Comparison of ENCODE assay signal across 10 cellular contexts in genomic region chr7:1052031-1052818, GRCh38. TPM values are rescaled to one million over a fixed set of nuclear protein-coding genes. Genes with fewer than 3 reads are reported as not detected.
DNase-seq lines count a peak whose midpoint lies in the region; ATAC-seq, FAIRE-seq and TF ChIP-seq lines count a peak whose summit lies in the region.
"Had no signal": no experiment of that assay in that cellular context is flagged by ENCODE, and none has a peak within 500 bp of the region (broad histone marks: within the 10 kb centered on the region; RNA-seq: fewer than 3 reads in every experiment).

No MANE protein-coding gene starts in this region.

- H3K4me1 Mint-ChIP-seq in activated T-helper 17 cell treated with anti-CD3 and anti-CD28 coated beads, Interleukin-2, amount 50 U/mL, for 72 hours = peaks cover 25% of the 10 kb centered on the region

- 38 to 56% methylated on average over 1 to 5 of the region's 20 CpGs for WGBS in gastroesophageal sphincter (ENCODE audit: low coverage in 1 of 2), 2 donors
- 62 to 70% (median 68%) methylated on average over 20 of the region's 20 CpGs for WGBS in ovary, 3 donors
- 51% methylated on average over 20 of the region's 20 CpGs for WGBS in urinary bladder

- no peak overlapping the region for H3K4me3 ChIP-seq in gastroesophageal sphincter
- no peak overlapping the region for H3K4me3 ChIP-seq in ovary
- no peak overlapping the region for H3K4me3 ChIP-seq in urinary bladder (ENCODE audit: low read depth, low read length)
- H3K4me3 ChIP-seq: smooth muscle cell had no signal

- H3K27ac Mint-ChIP-seq in activated T-helper 17 cell treated with anti-CD3 and anti-CD28 coated beads, Interleukin-2, amount 50 U/mL, for 72 hours = peak overlapping the region; percentile 61
- H3K27ac Mint-ChIP-seq: activated naive CD4-positive, alpha-beta T cell treated with anti-CD3 and anti-CD28 coated beads for 36 hours had no signal

- intact Hi-C loops in ovary (cut with DNase I) = no loop called here

- TF ChIP-seq CTCF in gastroesophageal sphincter (IDR thresholded peaks at IDR 0.05) (no peak), ovary (IDR thresholded peaks at IDR 0.05) (no peak)

- no peaks in the 10 kb centered on the region for H3K36me3 Mint-ChIP-seq in activated T-helper 17 cell treated with anti-CD3 and anti-CD28 coated beads, Interleukin-2, amount 50 U/mL, for 72 hours (ENCODE audit: low read depth)

- H3K27ac ChIP-seq in gastroesophageal sphincter (peak overlapping the region in 3 of 4 donors; percentile 76 to 79 (median 79)), ovary (peak overlapping the region; percentile 35 to 44), urinary bladder (ENCODE audit: low read depth) (peak overlapping the region; percentile 26)

- DNase-seq in ovary = no peak
- DNase-seq in frontal cortex (ENCODE audit: low spot score in 2 of 2) = no peak
- no peak for DNase-seq in SHP77 (lab: John Stamatoyannopoulos, UW)
- DNase-seq in kidney tubule cell (ENCODE audit: low spot score) = no peak
- DNase-seq: activated naive CD4-positive, alpha-beta T cell treated with anti-CD3 and anti-CD28 coated beads for 36 hours; NCI-H1694 had no signal

- TF ChIP-seq POLR2A in gastroesophageal sphincter (IDR thresholded peaks at IDR 0.05) = no peak
- no peak for TF ChIP-seq POLR2A in ovary (IDR thresholded peaks at IDR 0.05)

- H3K27me3 Mint-ChIP-seq in activated T-helper 17 cell treated with anti-CD3 and anti-CD28 coated beads, Interleukin-2, amount 50 U/mL, for 72 hours = no peaks in the 10 kb centered on the region

- ATAC-seq in activated T-helper 17 cell treated with anti-CD3 and anti-CD28 coated beads, Interleukin-2, amount 50 U/mL, for 72 hours (replicated peaks) = no peak
- no peak for ATAC-seq in gastroesophageal sphincter

- no peaks in the 10 kb centered on the region for H3K9me3 Mint-ChIP-seq in activated T-helper 17 cell treated with anti-CD3 and anti-CD28 coated beads, Interleukin-2, amount 50 U/mL, for 72 hours
- H3K9me3 Mint-ChIP-seq: activated naive CD4-positive, alpha-beta T cell treated with anti-CD3 and anti-CD28 coated beads for 36 hours had no signal

- H3K4me1 ChIP-seq in gastroesophageal sphincter = peaks cover 0 to 100% (median 60%) of the 10 kb centered on the region in 3 donors
- H3K4me1 ChIP-seq in ovary (ENCODE audit: insufficient read depth) = peaks cover 27% of the 10 kb centered on the region
- H3K4me1 ChIP-seq in urinary bladder (ENCODE audit: insufficient read depth) = peaks cover 1% of the 10 kb centered on the region

- FAIRE-seq in frontal cortex (lab: Jason Lieb, UNC) = no peak

- H3K4me3 Mint-ChIP-seq in activated T-helper 17 cell treated with anti-CD3 and anti-CD28 coated beads, Interleukin-2, amount 50 U/mL, for 72 hours = no peak overlapping the region
- H3K4me3 Mint-ChIP-seq: activated naive CD4-positive, alpha-beta T cell treated with anti-CD3 and anti-CD28 coated beads for 36 hours had no signal

- H3K27me3 ChIP-seq in gastroesophageal sphincter = no peaks in the 10 kb centered on the region
- H3K27me3 ChIP-seq in ovary = no peaks in the 10 kb centered on the region

- no peak for TF ChIP-seq EP300 in gastroesophageal sphincter (IDR thresholded peaks at IDR 0.05)
- TF ChIP-seq EP300 in ovary (IDR thresholded peaks at IDR 0.05) = no peak

- no peaks in the 10 kb centered on the region for H3K9me3 ChIP-seq in gastroesophageal sphincter
- H3K9me3 ChIP-seq in ovary = no peaks in the 10 kb centered on the region

- peaks cover 0 to 5% of the 10 kb centered on the region in 2 donors for H3K36me3 ChIP-seq in gastroesophageal sphincter
- no peaks in the 10 kb centered on the region for H3K36me3 ChIP-seq in ovary
- H3K36me3 ChIP-seq in urinary bladder (ENCODE audit: insufficient read depth) = no peaks in the 10 kb centered on the region

RNA-seq across cellular contexts. Expression of gene GPR146, which starts 7.9 kb away (rescaled TPM):
- 10 to 100 TPM in 1 of 2 donors, 1 to 10 TPM in 1; 2.0 to 14.9 TPM for total RNA-seq in activated T-helper 17 cell treated with anti-CD3 and anti-CD28 coated beads, Interleukin-2, amount 50 U/mL, for 72 hours
- 10 to 100 TPM; 13.6 to 27.9 (median 16.3) TPM for total RNA-seq in gastroesophageal sphincter
- 10 to 100 TPM in 3 of 7 donors, 1 to 10 TPM in 4; 6.1 to 20.1 (median 8.4) TPM for total RNA-seq in ovary
- 10 to 100 TPM in 1 of 2 donors, 1 to 10 TPM in 1; 7.9 to 25.0 TPM for polyA plus RNA-seq in ovary
- total RNA-seq in urinary bladder = 3.1 TPM
- 43.9 TPM for polyA plus RNA-seq in urinary bladder
- total RNA-seq in frontal cortex = 0.82 TPM

RNA-seq across cellular contexts. Expression of gene GPER1, which starts 35.7 kb away (rescaled TPM):
- total RNA-seq in activated T-helper 17 cell treated with anti-CD3 and anti-CD28 coated beads, Interleukin-2, amount 50 U/mL, for 72 hours = 1 to 10 TPM in 1 of 2 donors, under 1 TPM in 1; 0.24 to 1.1 TPM
- total RNA-seq in gastroesophageal sphincter = 10 to 100 TPM in 1 of 4 donors, 1 to 10 TPM in 3; 7.1 to 20.2 (median 7.8) TPM
- 1 to 10 TPM in 6 of 7 donors, under 1 TPM in 1; 0.48 to 7.5 (median 3.2) TPM for total RNA-seq in ovary
- polyA plus RNA-seq in ovary = 1 to 10 TPM; 2.0 to 2.9 TPM
- total RNA-seq in urinary bladder = 1.9 TPM
- 12.7 TPM for polyA plus RNA-seq in urinary bladder
- 1.6 TPM for total RNA-seq in frontal cortex
- total RNA-seq: activated naive CD4-positive, alpha-beta T cell treated with anti-CD3 and anti-CD28 coated beads for 36 hours had no signal

Comparison
In these comparisons a context has a peak if more than half of its experiments do, and no peak if none do; other contexts are left out.
1. H3K27ac ChIP-seq: peak in every context shown above with its lines; median percentile 79 in gastroesophageal sphincter; 40 in ovary; 26 in urinary bladder.